ENCODE assay signal across 23 cellular contexts in genomic region chr12:93208011-93208410, GRCh38.
"Had no signal": no experiment of that assay in that cellular context is flagged by ENCODE, and none has a peak within 500 bp of the region (broad histone marks: within the 10 kb centered on the region; RNA-seq: fewer than 3 reads in every experiment).

No MANE protein-coding gene starts in this region.

- H3K4me3 ChIP-seq: colonic mucosa, esophagus squamous epithelium, gastrocnemius medialis, heart right ventricle, left lung, lower lobe of right lung, mucosa of descending colon had no signal

- H3K27me3 ChIP-seq: colonic mucosa, esophagus squamous epithelium, gastrocnemius medialis, heart right ventricle, left lung had no signal

- ATAC-seq: effector memory CD8-positive, alpha-beta T cell; esophagus mucosa; gastrocnemius medialis; heart right ventricle; left cardiac atrium; left lung; left ventricle myocardium superior; lower lobe of right lung; mucosa of descending colon had no signal

- H3K36me3 ChIP-seq: colonic mucosa, esophagus squamous epithelium, gastrocnemius medialis, heart right ventricle, left lung, lower lobe of right lung had no signal

- DNase-seq: colonic mucosa; cortex of kidney; effector CD8-positive, alpha-beta T cell; effector memory CD8-positive, alpha-beta T cell; endodermal cell; erythroblast; esophagus squamous epithelium; foreskin fibroblast; foreskin melanocyte; gastrocnemius medialis; glutamatergic neuron; head of caudate nucleus; heart right ventricle; hippocampal formation; left cardiac atrium; left lung; left ventricle myocardium superior; lower lobe of right lung; mesenchymal stem cell; mucosa of descending colon; naive B cell had no signal

- H3K9me3 ChIP-seq: colonic mucosa, esophagus squamous epithelium, gastrocnemius medialis, left lung, lower lobe of right lung, mucosa of descending colon had no signal

- H3K4me1 ChIP-seq: colonic mucosa, esophagus squamous epithelium, left lung, lower lobe of right lung had no signal

- H3K27ac ChIP-seq: colonic mucosa, epithelial cell of prostate, esophagus squamous epithelium, gastrocnemius medialis, heart right ventricle, left lung, lower lobe of right lung had no signal
